11 cellular contexts compared by ENCODE assay signal in genomic region chr12:101459642-101460346, GRCh38. TPM values are rescaled to one million over a fixed set of nuclear protein-coding genes. Genes with fewer than 3 reads are reported as not detected.
A peak's percentile ranks its signal among the peaks of the same experiment; 100 is the strongest.
DNase-seq lines count a peak whose midpoint lies in the region; ATAC-seq and TF ChIP-seq lines count a peak whose summit lies in the region.
"Had no signal": no experiment of that assay in that cellular context is flagged by ENCODE, and none has a peak within 500 bp of the region (broad histone marks: within the 10 kb centered on the region; RNA-seq: fewer than 3 reads in every experiment).

No MANE protein-coding gene starts in this region.

- TF ChIP-seq CTCF in HFF-Myc (IDR thresholded peaks at IDR 0.05; ENCODE audit: low read depth, low read length, missing control alignments): no peak
- no peak for TF ChIP-seq CTCF in natural killer cell (IDR thresholded peaks at IDR 0.05)

- no peaks in the 10 kb centered on the region for H3K27me3 ChIP-seq in SJSA1 (replicated peaks)

- H3K9me3 Mint-ChIP-seq in natural killer cell: peaks cover 0 to 4% of the 10 kb centered on the region in 2 donors

- no peak overlapping the region for H3K4me3 Mint-ChIP-seq in natural killer cell
- H3K4me3 Mint-ChIP-seq: activated T-helper 17 cell treated with anti-CD3 and anti-CD28 coated beads, Interleukin-2, amount 50 U/mL, for 72 hours; nephron had no signal

- H3K4me3 ChIP-seq in HFF-Myc (replicated peaks; ENCODE audit: low read depth, low read length): no peak overlapping the region
- no peak overlapping the region for H3K4me3 ChIP-seq in SJSA1

- H3K27ac ChIP-seq in SJSA1: no peak overlapping the region

- DNase-seq in AG20443 (ENCODE audit: low spot score) (peak; percentile 62), HFF-Myc (ENCODE audit: extremely low read depth, low read depth) (peak; percentile 77), SJSA1 (ENCODE audit: low read depth in 1 of 2, low spot score in 2 of 2) (peak; percentile 42 to 43), iPS-NIHi7 (ENCODE audit: extremely low spot score) (peak; percentile 45), natural killer cell (no peak), erythroblast (lab: John Stamatoyannopoulos, UW) (no peak), posterior cingulate gyrus (no peak)
- DNase-seq in effector CD4-positive, alpha-beta T cell: no peak
- DNase-seq: DND-41 had no signal

- H3K36me3 Mint-ChIP-seq in natural killer cell: no peaks in the 10 kb centered on the region

- intact Hi-C loops in natural killer cell (cut with micrococcal nuclease) (no loop called here), posterior cingulate gyrus (cut with DNase I) (no loop called here)

- ATAC-seq in natural killer cell: no peak
- ATAC-seq: activated T-helper 17 cell treated with anti-CD3 and anti-CD28 coated beads, Interleukin-2, amount 50 U/mL, for 72 hours had no signal

- H3K27me3 Mint-ChIP-seq in natural killer cell (ENCODE audit: low read depth in 2 of 2): no peaks in the 10 kb centered on the region
- H3K27me3 Mint-ChIP-seq: activated T-helper 17 cell treated with anti-CD3 and anti-CD28 coated beads, Interleukin-2, amount 50 U/mL, for 72 hours had no signal

- H3K36me3 ChIP-seq in SJSA1: no peaks in the 10 kb centered on the region

- H3K9me3 ChIP-seq in SJSA1 (replicated peaks): no peaks in the 10 kb centered on the region

- 0 out of 2 replicates have a peak, but pooled peaks cover 3% of the 10 kb centered on the region for H3K4me1 ChIP-seq in SJSA1 (replicated peaks)

- H3K4me1 Mint-ChIP-seq in natural killer cell: peaks cover 21 to 23% of the 10 kb centered on the region in 2 donors
- H3K4me1 Mint-ChIP-seq: nephron had no signal

- TF ChIP-seq POLR2A in erythroblast (IDR thresholded peaks at IDR 0.05; ENCODE audit: low read length): no peak

- H3K27ac Mint-ChIP-seq in natural killer cell: no peak overlapping the region
- H3K27ac Mint-ChIP-seq: activated T-helper 17 cell treated with anti-CD3 and anti-CD28 coated beads, Interleukin-2, amount 50 U/mL, for 72 hours; nephron had no signal

RNA-seq across cellular contexts. Expression of gene SPIC, which starts 15.3 kb away (rescaled TPM):
- not detected in 2 replicates for total RNA-seq in SJSA1 (2014; rRNA removed; shearing (Covaris generic))
- under 1 TPM in 1 of 3 donors, not detected in 2; 0.24 TPM for total RNA-seq in natural killer cell
- total RNA-seq: activated T-helper 17 cell treated with anti-CD3 and anti-CD28 coated beads, Interleukin-2, amount 50 U/mL, for 72 hours had no signal

RNA-seq across cellular contexts. Expression of gene ARL1, which starts 52.2 kb away (rescaled TPM):
- total RNA-seq in SJSA1 (2014; rRNA removed; shearing (Covaris generic)): 46.6 and 67.4 TPM in 2 replicates
- total RNA-seq in natural killer cell: 10 to 100 TPM; 32.0 to 32.6 (median 32.2) TPM

Comparison
In these comparisons a context has a peak if more than half of its experiments do, and no peak if none do; other contexts are left out.
1. DNase-seq: peak in AG20443 (single experiment), HFF-Myc (single experiment), SJSA1 (2 of 2) and iPS-NIHi7 (single experiment); none in natural killer cell (single experiment), effector CD4-positive, alpha-beta T cell (single experiment), erythroblast (0 of 2) and posterior cingulate gyrus (0 of 10).